ENCODE assay signal across 22 cellular contexts in genomic region chr14:32407170-32407569, GRCh38.
A peak's percentile ranks its signal among the peaks of the same experiment; 100 is the strongest.
DNase-seq lines count a peak whose midpoint lies in the region; ATAC-seq and TF ChIP-seq lines count a peak whose summit lies in the region.
"Had no signal": no experiment of that assay in that cellular context is flagged by ENCODE, and none has a peak within 500 bp of the region (broad histone marks: within the 10 kb centered on the region; RNA-seq: fewer than 3 reads in every experiment).

No MANE protein-coding gene starts in this region.

- H3K79me2 ChIP-seq in GM23338 (replicated peaks; ENCODE audit: insufficient read depth), result no peaks in the 10 kb centered on the region

- 22 to 50% (median 34%) methylated on average over 1 of the region's 1 CpG for WGBS in heart left ventricle, 4 donors

- intact Hi-C loops in heart left ventricle (cut with DNase I), result no loop called here
- intact Hi-C loops in activated CD8-positive, alpha-beta T cell treated with anti-CD3 and anti-CD28 coated beads for 36 hours (cut with micrococcal nuclease), result no loop called here

- H3K4me1 ChIP-seq in GM23338 (ENCODE audit: insufficient read depth) (peaks cover 11% of the 10 kb centered on the region; the same call in 1 of the 2 replicates), heart left ventricle (peaks cover 0 to 29% (median 2%) of the 10 kb centered on the region in 12 donors)

- H3K9me2 ChIP-seq in GM23338 (ENCODE audit: insufficient read depth), result peaks cover 9% of the 10 kb centered on the region; the same call in 1 of the 2 replicates

- DNase-seq in GM23338 (ENCODE audit: low spot score) (no peak), heart left ventricle (peak in 3 of 5 donors; percentile 25 to 35 (median 35)), pons (ENCODE audit: low spot score) (peak; percentile 63), NCI-H524 treated with DMSO at 0.1 percent for 48 hours (lab: John Stamatoyannopoulos, UW) (no peak), HK-2 (ENCODE audit: unreplicated experiment) (no peak), glomerular visceral epithelial cell (ENCODE audit: extremely low spot score) (no peak)
- DNase-seq in activated CD8-positive, alpha-beta T cell treated with anti-CD3 and anti-CD28 coated beads for 36 hours, result no peak
- DNase-seq: activated CD4-positive, alpha-beta T cell treated with anti-CD3 and anti-CD28 coated beads, Interleukin-2, amount 50 U/mL, for 4 hours; activated naive CD8-positive, alpha-beta T cell treated with anti-CD3 and anti-CD28 coated beads, Interleukin-2, amount 10 ng/mL, durations not matched to agents 7 days and 5 days; brain microvascular endothelial cell; Calu3; EL; GM23248; NCI-H2107; NCI-H526; occipital lobe; RPMI8226 had no signal

- no peaks in the 10 kb centered on the region for H4K20me1 ChIP-seq in GM23338 (replicated peaks; ENCODE audit: insufficient read depth)

- no peaks in the 10 kb centered on the region for H3F3A ChIP-seq in GM23338 (replicated peaks; ENCODE audit: low read depth)

- H2AFZ ChIP-seq in GM23338, result peak overlapping the region; percentile 43; the same call in 1 of the 2 replicates
- H2AFZ ChIP-seq: GM23248 had no signal

- no peak for TF ChIP-seq POLR2A in heart left ventricle (IDR thresholded peaks at IDR 0.05)

- CTCF ChIA-PET in activated CD8-positive, alpha-beta T cell treated with anti-CD3 and anti-CD28 coated beads for 36 hours (lab: Charles Lee), result no interaction called here

- H3K4me2 ChIP-seq in GM23338, result no peak overlapping the region

- H3K27me3 Mint-ChIP-seq in GM23338 (ENCODE audit: insufficient read depth, low read depth, poor library complexity), result no peaks in the 10 kb centered on the region
- no peaks in the 10 kb centered on the region for H3K27me3 Mint-ChIP-seq in activated CD8-positive, alpha-beta T cell treated with anti-CD3 and anti-CD28 coated beads for 36 hours

- H3K4me3 ChIP-seq in GM23338 (no peak overlapping the region), heart left ventricle (no peak overlapping the region)
- H3K4me3 ChIP-seq: coronary artery, GM23248 had no signal

- H3K27ac ChIP-seq in GM23338 (ENCODE audit: low read depth) (no peak overlapping the region), angular gyrus (ENCODE audit: low read depth, low read length) (peak overlapping the region; percentile 83), heart left ventricle (peak overlapping the region in 10 of 12 donors; percentile 15 to 74 (median 44))
- H3K27ac ChIP-seq: brain microvascular endothelial cell, C4-2B, coronary artery, GM23248, HL-60 had no signal

- ATAC-seq in GM23338, result no peak
- peak; percentile 48 to 71 (median 58) for ATAC-seq in heart left ventricle
- no peak for ATAC-seq in activated CD8-positive, alpha-beta T cell treated with anti-CD3 and anti-CD28 coated beads for 36 hours
- ATAC-seq: WTC11 had no signal

- H3K4me1 Mint-ChIP-seq in GM23338, result peaks cover 17% of the 10 kb centered on the region; the same call in 2 of the 3 replicates
- H3K4me1 Mint-ChIP-seq in activated CD8-positive, alpha-beta T cell treated with anti-CD3 and anti-CD28 coated beads for 36 hours (ENCODE audit: low read depth), result no peaks in the 10 kb centered on the region
- H3K4me1 Mint-ChIP-seq: activated naive CD8-positive, alpha-beta T cell treated with anti-CD3 and anti-CD28 coated beads, Interleukin-2, amount 10 ng/mL, durations not matched to agents 7 days and 5 days had no signal

- TF ChIP-seq CTCF in GM23338 (conservative IDR thresholded peaks at IDR 0.05; ENCODE audit: low read depth in 2 of 2) (no peak), heart left ventricle (IDR thresholded peaks at IDR 0.05) (no peak)
- TF ChIP-seq CTCF in activated CD8-positive, alpha-beta T cell treated with anti-CD3 and anti-CD28 coated beads for 36 hours (IDR thresholded peaks at IDR 0.05), result no peak

- POLR2A ChIA-PET in activated CD8-positive, alpha-beta T cell treated with anti-CD3 and anti-CD28 coated beads for 36 hours (lab: Charles Lee), result no interaction called here

- no peaks in the 10 kb centered on the region for H3K9me3 ChIP-seq in heart left ventricle

- no peaks in the 10 kb centered on the region for H3K36me3 Mint-ChIP-seq in GM23338 (ENCODE audit: low read depth)
- H3K36me3 Mint-ChIP-seq in activated CD8-positive, alpha-beta T cell treated with anti-CD3 and anti-CD28 coated beads for 36 hours (ENCODE audit: low read depth), result no peaks in the 10 kb centered on the region
- H3K36me3 Mint-ChIP-seq: activated naive CD8-positive, alpha-beta T cell treated with anti-CD3 and anti-CD28 coated beads, Interleukin-2, amount 10 ng/mL, durations not matched to agents 7 days and 5 days; WTC11 had no signal

- H3K36me3 ChIP-seq in GM23338 (ENCODE audit: insufficient read depth), result no peaks in the 10 kb centered on the region
- H3K36me3 ChIP-seq in heart left ventricle, result no peaks in the 10 kb centered on the region
- H3K36me3 ChIP-seq: brain microvascular endothelial cell had no signal

- H3K4me3 Mint-ChIP-seq in GM23338, result no peak overlapping the region
- no peak overlapping the region for H3K4me3 Mint-ChIP-seq in activated CD8-positive, alpha-beta T cell treated with anti-CD3 and anti-CD28 coated beads for 36 hours
- H3K4me3 Mint-ChIP-seq: activated naive CD8-positive, alpha-beta T cell treated with anti-CD3 and anti-CD28 coated beads, Interleukin-2, amount 10 ng/mL, durations not matched to agents 7 days and 5 days; WTC11 had no signal

- H3K27me3 ChIP-seq in GM23338 (ENCODE audit: insufficient read depth) (no peaks in the 10 kb centered on the region), heart left ventricle (no peaks in the 10 kb centered on the region)
- H3K27me3 ChIP-seq: brain microvascular endothelial cell had no signal

- H3K9me3 Mint-ChIP-seq in GM23338, result no peaks in the 10 kb centered on the region
- no peaks in the 10 kb centered on the region for H3K9me3 Mint-ChIP-seq in activated CD8-positive, alpha-beta T cell treated with anti-CD3 and anti-CD28 coated beads for 36 hours
- H3K9me3 Mint-ChIP-seq: activated naive CD8-positive, alpha-beta T cell treated with anti-CD3 and anti-CD28 coated beads, Interleukin-2, amount 10 ng/mL, durations not matched to agents 7 days and 5 days; WTC11 had no signal

- H3K27ac Mint-ChIP-seq in GM23338, result no peak overlapping the region
- no peak overlapping the region for H3K27ac Mint-ChIP-seq in activated CD8-positive, alpha-beta T cell treated with anti-CD3 and anti-CD28 coated beads for 36 hours
- H3K27ac Mint-ChIP-seq: activated naive CD8-positive, alpha-beta T cell treated with anti-CD3 and anti-CD28 coated beads, Interleukin-2, amount 10 ng/mL, durations not matched to agents 7 days and 5 days; WTC11 had no signal

TF ChIP-seq in GM23338, 12 proteins besides CTCF, POLR2A, EP300 and RAD21 (continues in another document):
- TF ChIP-seq STAT1 (IDR thresholded peaks at IDR 0.05; ENCODE audit: unreplicated experiment), result no peak
- no peak for TF ChIP-seq ZNF114 (CRISPR knock-in tag; IDR thresholded peaks at IDR 0.05)
- no peak for TF ChIP-seq ZNF331 (CRISPR knock-in tag; IDR thresholded peaks at IDR 0.05; ENCODE audit: low read depth)
- TF ChIP-seq REST (IDR thresholded peaks at IDR 0.05; ENCODE audit: unreplicated experiment), result no peak
- no peak for TF ChIP-seq POLR2AphosphoS5 (IDR thresholded peaks at IDR 0.05; ENCODE audit: low read depth)

Comparison
In these comparisons a context has a peak if more than half of its experiments do, and no peak if none do; other contexts are left out.
1. ATAC-seq: peak in heart left ventricle (4 of 4); none in GM23338 (single experiment) and activated CD8-positive, alpha-beta T cell treated with anti-CD3 and anti-CD28 coated beads for 36 hours (single experiment).
2. DNase-seq: peak in heart left ventricle (3 of 5) and pons (single experiment); none in GM23338 (single experiment), NCI-H524 treated with DMSO at 0.1 percent for 48 hours (single experiment), HK-2 (single experiment), glomerular visceral epithelial cell (single experiment) and activated CD8-positive, alpha-beta T cell treated with anti-CD3 and anti-CD28 coated beads for 36 hours (single experiment).